ENCODE assay signal across 33 cellular contexts in genomic region chr13:100989424-100989823, GRCh38.
"Had no signal": no experiment of that assay in that cellular context is flagged by ENCODE, and none has a peak within 500 bp of the region (broad histone marks: within the 10 kb centered on the region; RNA-seq: fewer than 3 reads in every experiment).

No MANE protein-coding gene starts in this region.

- H3K27me3 ChIP-seq: ascending aorta, breast epithelium, cardiac muscle cell, colonic mucosa, dorsolateral prefrontal cortex, gastrocnemius medialis had no signal

- H3K36me3 Mint-ChIP-seq: activated naive CD8-positive, alpha-beta T cell; brain had no signal

- H3K9me3 Mint-ChIP-seq: activated CD8-positive, alpha-beta T cell treated with anti-CD3 and anti-CD28 coated beads for 36 hours; T-helper 2 cell treated with Interferon-gamma antibody and Interleukin-4, amounts not matched to agents 5 μg/mL and 100 μg/mL, for 36 hours had no signal

- H3K4me1 Mint-ChIP-seq: activated B cell treated with CpG ODN at 0.5 μM for 24 hours; activated T-helper 17 cell treated with anti-CD3 and anti-CD28 coated beads, Interleukin-2, amount 50 U/mL, for 72 hours; T-helper 17 cell had no signal

- DNase-seq: activated B cell treated with CpG ODN at 0.5 μM for 24 hours; activated CD4-positive, alpha-beta T cell treated with anti-CD3 and anti-CD28 coated beads for 48 hours; activated CD4-positive, alpha-beta T cell treated with anti-CD3 and anti-CD28 coated beads, Interleukin-2, amount 50 U/mL, for 1 hour; activated CD4-positive, alpha-beta T cell treated with anti-CD3 and anti-CD28 coated beads, Interleukin-2, amount 50 U/mL, for 48 hours; activated CD8-positive, alpha-beta memory T cell treated with anti-CD3 and anti-CD28 coated beads for 24 hours; activated CD8-positive, alpha-beta T cell treated with anti-CD3 and anti-CD28 coated beads for 36 hours; activated effector memory CD4-positive, alpha-beta T cell treated with Interleukin-2 at 50 U/mL for 16 hours; activated gamma-delta T cell treated with Interleukin-2 at 50 U/mL for 16 hours; activated naive CD4-positive, alpha-beta T cell treated with anti-CD3 and anti-CD28 coated beads, Interleukin-2, amount 50 U/mL, for 16 hours; activated naive CD4-positive, alpha-beta T cell treated with Interleukin-2 at 50 U/mL for 16 hours; activated T-cell treated with anti-CD3 and anti-CD28 coated beads, Interleukin-2, amount 50 U/mL, for 4 hours; central memory CD4-positive, alpha-beta T cell; cerebellar nuclear complex; colonic mucosa; dorsolateral prefrontal cortex; effector memory CD4-positive, alpha-beta T cell; endodermal cell; foreskin fibroblast; gastrocnemius medialis; glutamatergic neuron; heart left ventricle; T-helper 1 cell; T-helper 17 cell; T1000; WERI-Rb-1 had no signal

- H3K27me3 Mint-ChIP-seq: activated B cell treated with CpG ODN at 0.5 μM for 24 hours; brain; dendritic cell treated with granulocyte-macrophage colony-stimulating factor and Interleukin-4, amounts not matched to agents 40 ng/mL and 50 ng/mL, for 4 days had no signal

- H3K4me3 ChIP-seq: ascending aorta, breast epithelium, cardiac muscle cell, colonic mucosa, dorsolateral prefrontal cortex, gastrocnemius medialis, heart left ventricle had no signal

- H3K36me3 ChIP-seq: ascending aorta, breast epithelium, cardiac muscle cell, colonic mucosa, gastrocnemius medialis, heart left ventricle, WERI-Rb-1 had no signal

- H3K9me3 ChIP-seq: colonic mucosa, gastrocnemius medialis had no signal

- H3K27ac ChIP-seq: ascending aorta, breast epithelium, cardiac muscle cell, colonic mucosa, dorsolateral prefrontal cortex, gastrocnemius medialis, heart left ventricle, WERI-Rb-1 had no signal

- H3K4me3 Mint-ChIP-seq: activated B cell treated with CpG ODN at 0.5 μM for 24 hours; activated CD8-positive, alpha-beta T cell treated with anti-CD3 and anti-CD28 coated beads for 36 hours; activated naive CD8-positive, alpha-beta T cell; activated T-cell treated with anti-CD3 and anti-CD28 coated beads, Interleukin-2, amount 50 U/mL, for 4 hours; activated T-helper 17 cell treated with anti-CD3 and anti-CD28 coated beads, Interleukin-2, amount 50 U/mL, for 72 hours; brain; dendritic cell treated with granulocyte-macrophage colony-stimulating factor and Interleukin-4, amounts not matched to agents 40 ng/mL and 50 ng/mL, for 4 days; endodermal cell; T-helper 17 cell; T-helper 2 cell treated with Interferon-gamma antibody and Interleukin-4, amounts not matched to agents 5 μg/mL and 100 μg/mL, for 36 hours had no signal

- H3K27ac Mint-ChIP-seq: activated B cell treated with CpG ODN at 0.5 μM for 24 hours; activated CD8-positive, alpha-beta T cell treated with anti-CD3 and anti-CD28 coated beads for 36 hours; activated naive CD8-positive, alpha-beta T cell; activated T-helper 17 cell treated with anti-CD3 and anti-CD28 coated beads, Interleukin-2, amount 50 U/mL, for 72 hours; brain; dendritic cell treated with granulocyte-macrophage colony-stimulating factor and Interleukin-4, amounts not matched to agents 40 ng/mL and 50 ng/mL, for 4 days; endodermal cell; T-helper 17 cell; T-helper 2 cell treated with Interferon-gamma antibody and Interleukin-4, amounts not matched to agents 5 μg/mL and 100 μg/mL, for 36 hours had no signal

- H3K4me1 ChIP-seq: ascending aorta, breast epithelium, colonic mucosa, gastrocnemius medialis, heart left ventricle had no signal
